7 cellular contexts compared by ENCODE assay signal in genomic region chr12:13941258-13942249, GRCh38. TPM values are rescaled to one million over a fixed set of nuclear protein-coding genes. Genes with fewer than 3 reads are reported as not detected.
DNase-seq lines count a peak whose midpoint lies in the region; ATAC-seq lines count a peak whose summit lies in the region.

No MANE protein-coding gene starts in this region.

- ATAC-seq in GM21515 (IDR thresholded peaks at IDR 0.05; ENCODE audit: unreplicated experiment), result peak; percentile 73
- ATAC-seq in left ventricle myocardium superior, result peak; percentile 64

- intact Hi-C loops in left ventricle myocardium superior (cut with micrococcal nuclease), result no loop called here

- DNase-seq in GM04504 (ENCODE audit: low read depth) (peak; percentile 17), LoVo (ENCODE audit: low spot score) (peak; percentile 93), SW480 (ENCODE audit: low spot score) (peak; percentile 91), left ventricle myocardium superior (peak; percentile 34), stromal cell of bone marrow (ENCODE audit: low read depth) (peak; percentile 30)
- DNase-seq in activated naive CD4-positive, alpha-beta T cell treated with Interleukin-2 at 50 U/mL for 16 hours, result no peak

RNA-seq across cellular contexts. Expression of gene GRIN2B, which starts 39.8 kb away (rescaled TPM):
- total RNA-seq in left ventricle myocardium superior, result 0.17 TPM
